In genomic region chr6:153942361-153942760, GRCh38 we compare ENCODE assay signal across 17 cellular contexts.
"Had no signal": no experiment of that assay in that cellular context is flagged by ENCODE, and none has a peak within 500 bp of the region (broad histone marks: within the 10 kb centered on the region; RNA-seq: fewer than 3 reads in every experiment).

No MANE protein-coding gene starts in this region.

- H3K4me3 Mint-ChIP-seq: activated naive CD8-positive, alpha-beta T cell; activated T-cell treated with anti-CD3 and anti-CD28 coated beads, Interleukin-2, amount 50 U/mL, for 4 hours; dendritic cell treated with granulocyte-macrophage colony-stimulating factor and Interleukin-4, amounts not matched to agents 40 ng/mL and 50 ng/mL, for 4 days; mesothelial cell of epicardium had no signal

- H3K27ac Mint-ChIP-seq: activated naive CD8-positive, alpha-beta T cell; dendritic cell treated with granulocyte-macrophage colony-stimulating factor and Interleukin-4, amounts not matched to agents 40 ng/mL and 50 ng/mL, for 4 days; mesothelial cell of epicardium had no signal

- DNase-seq: activated CD4-positive, alpha-beta T cell treated with anti-CD3 and anti-CD28 coated beads for 1 hour; activated CD4-positive, alpha-beta T cell treated with anti-CD3 and anti-CD28 coated beads, Interleukin-2, amount 50 U/mL, for 48 hours; activated effector memory CD4-positive, alpha-beta T cell treated with anti-CD3 and anti-CD28 coated beads, Interleukin-2, amount 50 U/mL, for 16 hours; activated T-cell treated with anti-CD3 and anti-CD28 coated beads, Interleukin-2, amount 50 U/mL, for 4 hours; anterior cingulate cortex; cerebellar nuclear complex; hypothalamus; left cardiac atrium; lower lobe of right lung; retina; stimulated activated CD4-positive, alpha-beta T cell treated with anti-CD3 and anti-CD28 coated beads, Interleukin-15, amount 100 ng/mL, for 24 hours; stimulated activated CD4-positive, alpha-beta T cell treated with anti-CD3 and anti-CD28 coated beads, Interleukin-4, amount 100 ng/mL, for 24 hours; thyroid gland; uterus had no signal

- ATAC-seq: activated T-cell treated with anti-CD3 and anti-CD28 coated beads, Interleukin-2, amount 50 U/mL, for 4 hours; left cardiac atrium; lower lobe of right lung had no signal

- H3K36me3 Mint-ChIP-seq: activated naive CD8-positive, alpha-beta T cell; mesothelial cell of epicardium had no signal

- H3K4me3 ChIP-seq: lower lobe of right lung, thyroid gland, uterus had no signal

- H3K9me3 Mint-ChIP-seq: activated T-cell treated with anti-CD3 and anti-CD28 coated beads, Interleukin-2, amount 50 U/mL, for 4 hours; dendritic cell treated with granulocyte-macrophage colony-stimulating factor and Interleukin-4, amounts not matched to agents 40 ng/mL and 50 ng/mL, for 4 days; mesothelial cell of epicardium had no signal
